ENCODE assay signal across 1 cellular context in the genomic region with DNA sequence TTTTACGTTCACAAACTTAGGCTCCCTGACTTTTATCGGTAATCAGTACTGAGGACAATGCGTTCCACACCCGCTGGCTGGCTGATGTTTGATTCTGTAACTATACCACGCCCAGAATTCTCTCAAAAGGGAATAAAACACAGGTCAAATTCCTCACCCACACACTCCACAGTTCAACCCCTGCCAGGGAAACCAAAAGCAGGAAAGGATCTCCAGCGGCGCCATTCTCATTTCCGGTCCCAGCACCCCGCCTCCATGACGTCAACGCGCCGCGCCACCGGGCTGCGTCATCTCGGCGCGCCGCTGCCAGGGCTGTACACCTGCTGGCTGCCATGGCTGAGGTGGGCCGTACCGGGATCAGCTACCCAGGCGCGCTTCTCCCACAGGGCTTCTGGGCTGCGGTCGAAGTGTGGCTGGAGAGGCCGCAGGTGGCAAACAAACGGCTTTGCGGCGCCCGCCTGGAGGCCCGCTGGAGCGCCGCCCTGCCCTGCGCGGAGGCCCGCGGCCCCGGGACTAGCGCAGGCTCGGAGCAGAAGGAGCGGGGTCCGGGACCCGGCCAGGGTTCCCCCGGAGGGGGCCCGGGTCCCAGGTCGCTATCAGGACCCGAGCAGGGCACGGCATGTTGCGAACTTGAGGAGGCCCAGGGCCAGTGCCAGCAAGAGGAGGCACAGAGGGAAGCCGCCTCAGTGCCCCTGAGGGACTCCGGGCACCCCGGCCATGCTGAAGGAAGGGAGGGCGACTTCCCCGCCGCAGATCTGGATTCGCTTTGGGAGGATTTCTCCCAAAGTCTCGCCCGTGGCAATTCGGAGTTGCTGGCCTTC.
TF ChIP-seq lines count a peak whose summit lies in the region.

TSS of gene ACOX3 (minus strand) at position 233 of the 821 bp plus-strand sequence. CDS start 24,202 bp downstream, outside the sequence.
TSS of gene TRMT44 (plus strand) at position 287 of the 821 bp plus-strand sequence. CDS start at position 333, 46 bp downstream.

TF ChIP-seq in K562, 482 proteins besides CTCF, POLR2A, EP300 and RAD21 (continued from another document and continues in another):
- TF ChIP-seq HMGN3 (IDR thresholded peaks at IDR 0.05; ENCODE audit: borderline replicate concordance, extremely low read depth, insufficient read length, low read depth, low read length) (peak; percentile 62), GABPB2 (CRISPR knock-in tag; conservative IDR thresholded peaks at IDR 0.05) (no peak), HDAC2 (IDR thresholded peaks at IDR 0.05) (peak; percentile 51; the same call in 1 of the 2 replicates), SOX6 (IDR thresholded peaks at IDR 0.05) (no peak), PURB (CRISPR knock-in tag; IDR thresholded peaks at IDR 0.05; ENCODE audit: low read depth) (no peak), HSF4 (CRISPR knock-in tag; IDR thresholded peaks at IDR 0.05; ENCODE audit: borderline replicate concordance) (no peak), BRCA1 (IDR thresholded peaks at IDR 0.05) (no peak), BRCA1 (CRISPR knock-in tag; IDR thresholded peaks at IDR 0.05) (no peak), GTF2F1 (IDR thresholded peaks at IDR 0.05; ENCODE audit: low read depth, low read length) (no peak), TCF7L2 (IDR thresholded peaks at IDR 0.05; ENCODE audit: low read depth, low read length) (0 out of 2 replicates have a peak, but pooled peaks have one; percentile 47), HDAC1 (IDR thresholded peaks at IDR 0.05) (peak in 1 of 2 experiments; percentile 90; a peak in 2 of 4 replicates), MED1 (CRISPR knock-in tag; IDR thresholded peaks at IDR 0.05; ENCODE audit: borderline replicate concordance) (no peak), ARID3B (CRISPR knock-in tag; IDR thresholded peaks at IDR 0.05; ENCODE audit: borderline replicate concordance) (no peak), ZNF165 (CRISPR knock-in tag; IDR thresholded peaks at IDR 0.05; ENCODE audit: borderline replicate concordance) (no peak), POLR2AphosphoS5 (IDR thresholded peaks at IDR 0.05; ENCODE audit: control insufficient read depth, insufficient read depth, low read depth, low read length) (peak; percentile 63), CREBBP (IDR thresholded peaks at IDR 0.05; ENCODE audit: low read depth, low read length) (no peak), GABPA (tag; conservative IDR thresholded peaks at IDR 0.05; ENCODE audit: low read depth) (peak; percentile 94), NCOA1 (IDR thresholded peaks at IDR 0.05; ENCODE audit: low read depth) (peak; percentile 62; the same call in 1 of the 2 replicates), ZNF134 (CRISPR knock-in tag; conservative IDR thresholded peaks at IDR 0.05) (no peak), ZNF12 (CRISPR knock-in tag; IDR thresholded peaks at IDR 0.05) (peak; percentile 79; the same call in 1 of the 2 replicates), PYGO2 (tag; IDR thresholded peaks at IDR 0.05) (no peak), AFF4 (CRISPR knock-in tag; IDR thresholded peaks at IDR 0.05) (no peak), RBBP5 (IDR thresholded peaks at IDR 0.05; ENCODE audit: borderline replicate concordance, insufficient read depth, low read length, poor library complexity, severe bottlenecking) (peak; percentile 94), PKNOX1 (IDR thresholded peaks at IDR 0.05) (no peak), MYBL2 (IDR thresholded peaks at IDR 0.05; ENCODE audit: low read depth) (no peak), MYBL2 (CRISPR knock-in tag; IDR thresholded peaks at IDR 0.05; ENCODE audit: borderline replicate concordance) (no peak), SFPQ (IDR thresholded peaks at IDR 0.05; ENCODE audit: low read depth, low read length) (no peak), DACH1 (IDR thresholded peaks at IDR 0.05; ENCODE audit: partially characterized antibody) (no peak), ZNF707 (CRISPR knock-in tag; conservative IDR thresholded peaks at IDR 0.05) (no peak), TARDBP (IDR thresholded peaks at IDR 0.05) (no peak), DIDO1 (tag; IDR thresholded peaks at IDR 0.05; ENCODE audit: low read depth) (peak; percentile 91; the same call in 1 of the 2 replicates), FOSL1 (tag; conservative IDR thresholded peaks at IDR 0.05) (no peak), HLTF (IDR thresholded peaks at IDR 0.05) (no peak), ZNF76 (CRISPR knock-in tag; IDR thresholded peaks at IDR 0.05; ENCODE audit: borderline replicate concordance) (no peak), NUFIP1 (IDR thresholded peaks at IDR 0.05; ENCODE audit: partially characterized antibody) (no peak), KHSRP (IDR thresholded peaks at IDR 0.05) (peak; percentile 98), PCBP2 (IDR thresholded peaks at IDR 0.05; ENCODE audit: low read depth, low read length, poor library complexity, severe bottlenecking) (no peak), SREBF2 (CRISPR knock-in tag; IDR thresholded peaks at IDR 0.05) (no peak), POLR2G (IDR thresholded peaks at IDR 0.05; ENCODE audit: low read depth, low read length) (peak; percentile 88), KDM5B (IDR thresholded peaks at IDR 0.05; ENCODE audit: insufficient replicate concordance, low read depth, low read length) (peak; percentile 61), NR2C2 (CRISPR knock-in tag; IDR thresholded peaks at IDR 0.05) (no peak), NR2C2 (tag; IDR thresholded peaks at IDR 0.05) (0 out of 2 replicates have a peak, but pooled peaks have one; percentile 54), ZNF24 (IDR thresholded peaks at IDR 0.05) (no peak), ZNF274 (IDR thresholded peaks at IDR 0.05; ENCODE audit: borderline replicate concordance, low read depth, low read length) (no peak), RAD51 (IDR thresholded peaks at IDR 0.05; ENCODE audit: borderline replicate concordance, low read depth) (no peak), HDAC8 (tag; IDR thresholded peaks at IDR 0.05) (no peak), TOE1 (IDR thresholded peaks at IDR 0.05; ENCODE audit: borderline replicate concordance) (peak; percentile 52; the same call in 1 of the 2 replicates), TOE1 (CRISPR knock-in tag; IDR thresholded peaks at IDR 0.05; ENCODE audit: borderline replicate concordance, low read depth) (no peak), SMAD2 (IDR thresholded peaks at IDR 0.05; ENCODE audit: low read depth, low read length) (no peak), ZC3H8 (IDR thresholded peaks at IDR 0.05) (no peak), GATAD2A (IDR thresholded peaks at IDR 0.05) (no peak), SRSF3 (IDR thresholded peaks at IDR 0.05; ENCODE audit: insufficient read depth, low read length) (no peak), ZNF282 (CRISPR knock-in tag; IDR thresholded peaks at IDR 0.05) (no peak), HCFC1 (IDR thresholded peaks at IDR 0.05; ENCODE audit: low read depth, low read length) (peak; percentile 92), TSC22D4 (tag; IDR thresholded peaks at IDR 0.05) (no peak), CBX1 (IDR thresholded peaks at IDR 0.05; ENCODE audit: low read depth) (no peak), SMARCC2 (IDR thresholded peaks at IDR 0.05; ENCODE audit: low read depth) (no peak), BRD4 (IDR thresholded peaks at IDR 0.05) (no peak; the same call in 1 of the 2 replicates), ZBTB9 (CRISPR knock-in tag; IDR thresholded peaks at IDR 0.05) (no peak)
- TF ChIP-seq, protein P1, sequence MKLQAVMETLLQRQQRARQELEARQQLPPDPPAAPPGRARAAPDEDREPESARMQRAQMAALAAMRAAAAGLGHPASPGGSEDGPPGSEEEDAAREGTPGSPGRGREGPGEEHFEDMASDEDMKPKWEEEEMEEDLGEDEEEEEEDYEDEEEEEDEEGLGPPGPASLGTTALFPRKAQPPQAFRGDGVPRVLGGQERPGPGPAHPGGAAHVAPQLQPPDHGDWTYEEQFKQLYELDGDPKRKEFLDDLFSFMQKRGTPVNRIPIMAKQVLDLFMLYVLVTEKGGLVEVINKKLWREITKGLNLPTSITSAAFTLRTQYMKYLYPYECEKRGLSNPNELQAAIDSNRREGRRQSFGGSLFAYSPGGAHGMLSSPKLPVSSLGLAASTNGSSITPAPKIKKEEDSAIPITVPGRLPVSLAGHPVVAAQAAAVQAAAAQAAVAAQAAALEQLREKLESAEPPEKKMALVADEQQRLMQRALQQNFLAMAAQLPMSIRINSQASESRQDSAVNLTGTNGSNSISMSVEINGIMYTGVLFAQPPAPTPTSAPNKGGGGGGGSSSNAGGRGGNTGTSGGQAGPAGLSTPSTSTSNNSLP (IDR thresholded peaks at IDR 0.05; ENCODE audit: borderline replicate concordance, low read depth, low read length), result no peak
- TF ChIP-seq, protein P2, sequence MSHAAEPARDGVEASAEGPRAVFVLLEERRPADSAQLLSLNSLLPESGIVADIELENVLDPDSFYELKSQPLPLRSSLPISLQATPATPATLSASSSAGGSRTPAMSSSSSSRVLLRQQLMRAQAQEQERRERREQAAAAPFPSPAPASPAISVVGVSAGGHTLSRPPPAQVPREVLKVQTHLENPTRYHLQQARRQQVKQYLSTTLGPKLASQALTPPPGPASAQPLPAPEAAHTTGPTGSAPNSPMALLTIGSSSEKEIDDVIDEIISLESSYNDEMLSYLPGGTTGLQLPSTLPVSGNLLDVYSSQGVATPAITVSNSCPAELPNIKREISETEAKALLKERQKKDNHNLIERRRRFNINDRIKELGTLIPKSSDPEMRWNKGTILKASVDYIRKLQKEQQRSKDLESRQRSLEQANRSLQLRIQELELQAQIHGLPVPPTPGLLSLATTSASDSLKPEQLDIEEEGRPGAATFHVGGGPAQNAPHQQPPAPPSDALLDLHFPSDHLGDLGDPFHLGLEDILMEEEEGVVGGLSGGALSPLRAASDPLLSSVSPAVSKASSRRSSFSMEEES (CRISPR knock-in tag; IDR thresholded peaks at IDR 0.05), result no peak
